Comparison of ENCODE assay signal across 31 cellular contexts in genomic region chr20:34717230-34718095, GRCh38.
"Had no signal": no experiment of that assay in that cellular context is flagged by ENCODE, and none has a peak within 500 bp of the region (broad histone marks: within the 10 kb centered on the region; RNA-seq: fewer than 3 reads in every experiment).

No MANE protein-coding gene starts in this region.

- H3K9me3 Mint-ChIP-seq: activated CD8-positive, alpha-beta T cell treated with anti-CD3 and anti-CD28 coated beads for 36 hours; activated naive CD4-positive, alpha-beta T cell treated with anti-CD3 and anti-CD28 coated beads, Interleukin-2, amount 50 U/mL, for 24 hours; activated naive CD8-positive, alpha-beta T cell treated with anti-CD3 and anti-CD28 coated beads, Interleukin-2, amount 50 U/mL, for 24 hours; activated T-cell treated with anti-CD3 and anti-CD28 coated beads, Interleukin-2, amount 50 U/mL, for 4 hours; activated T-helper 2 cell treated with anti-CD3 and anti-CD28 coated beads, Interferon-gamma antibody, Interleukin-2, Interleukin-4, amounts not matched to agents 10 μg/mL and 5 μg/mL and 100 μg/mL, durations not matched to agents 14 hours and 24 hours and 36 hours; nephron; stimulated activated naive B cell treated with anti-CD40 and anti-IgM and Interleukin-4, amounts not matched to agents 10 μg/mL and 1 μg/mL and 100 μg/mL, for 72 hours; T-helper 2 cell treated with Interferon-gamma antibody and Interleukin-4, amounts not matched to agents 5 μg/mL and 100 μg/mL, for 36 hours had no signal

- H3K4me1 ChIP-seq: body of pancreas, colonic mucosa, suprapubic skin, tibial artery, upper lobe of right lung had no signal

- H3K27ac ChIP-seq: body of pancreas, colonic mucosa, epithelial cell of prostate, esophagus squamous epithelium, left lung, stomach, suprapubic skin, tibial artery, upper lobe of right lung had no signal

- ATAC-seq: activated CD8-positive, alpha-beta T cell treated with anti-CD3 and anti-CD28 coated beads for 36 hours; activated naive CD8-positive, alpha-beta T cell treated with anti-CD3 and anti-CD28 coated beads, Interleukin-2, amount 50 U/mL, for 24 hours; activated T-cell treated with anti-CD3 and anti-CD28 coated beads, Interleukin-2, amount 50 U/mL, for 4 hours; body of pancreas; left lung; mucosa of descending colon; stimulated activated naive B cell treated with anti-CD40 and anti-IgM and Interleukin-4, amounts not matched to agents 10 μg/mL and 1 μg/mL and 100 μg/mL, for 72 hours; upper lobe of right lung had no signal

- H3K4me3 ChIP-seq: body of pancreas, colonic mucosa, esophagus squamous epithelium, left lung, lung, mucosa of descending colon, stomach, suprapubic skin, tibial artery, upper lobe of right lung had no signal

- H3K36me3 ChIP-seq: colonic mucosa had no signal

- H3K27me3 Mint-ChIP-seq: activated CD8-positive, alpha-beta T cell treated with anti-CD3 and anti-CD28 coated beads for 36 hours; activated naive CD4-positive, alpha-beta T cell treated with anti-CD3 and anti-CD28 coated beads, Interleukin-2, amount 50 U/mL, for 24 hours; activated naive CD8-positive, alpha-beta T cell treated with anti-CD3 and anti-CD28 coated beads, Interleukin-2, amount 50 U/mL, for 24 hours; stimulated activated naive B cell treated with anti-CD40 and anti-IgM and Interleukin-4, amounts not matched to agents 10 μg/mL and 1 μg/mL and 100 μg/mL, for 72 hours had no signal

- H3K4me3 Mint-ChIP-seq: activated CD8-positive, alpha-beta T cell treated with anti-CD3 and anti-CD28 coated beads for 36 hours; activated naive CD4-positive, alpha-beta T cell treated with anti-CD3 and anti-CD28 coated beads, Interleukin-2, amount 50 U/mL, for 24 hours; activated naive CD8-positive, alpha-beta T cell treated with anti-CD3 and anti-CD28 coated beads, Interleukin-2, amount 50 U/mL, for 24 hours; activated T-cell treated with anti-CD3 and anti-CD28 coated beads, Interleukin-2, amount 50 U/mL, for 4 hours; nephron; stimulated activated naive B cell treated with anti-CD40 and anti-IgM and Interleukin-4, amounts not matched to agents 10 μg/mL and 1 μg/mL and 100 μg/mL, for 72 hours; T-helper 2 cell treated with Interferon-gamma antibody and Interleukin-4, amounts not matched to agents 5 μg/mL and 100 μg/mL, for 36 hours had no signal

- H3K27me3 ChIP-seq: body of pancreas, colonic mucosa, esophagus squamous epithelium, left lung, stomach, suprapubic skin, tibial artery, upper lobe of right lung had no signal

- H3K27ac Mint-ChIP-seq: activated CD8-positive, alpha-beta T cell treated with anti-CD3 and anti-CD28 coated beads for 36 hours; activated naive CD4-positive, alpha-beta T cell treated with anti-CD3 and anti-CD28 coated beads, Interleukin-2, amount 50 U/mL, for 24 hours; activated naive CD8-positive, alpha-beta T cell treated with anti-CD3 and anti-CD28 coated beads, Interleukin-2, amount 50 U/mL, for 24 hours; activated T-helper 2 cell treated with anti-CD3 and anti-CD28 coated beads, Interferon-gamma antibody, Interleukin-2, Interleukin-4, amounts not matched to agents 10 μg/mL and 5 μg/mL and 100 μg/mL, durations not matched to agents 14 hours and 24 hours and 36 hours; stimulated activated naive B cell treated with anti-CD40 and anti-IgM and Interleukin-4, amounts not matched to agents 10 μg/mL and 1 μg/mL and 100 μg/mL, for 72 hours; T-helper 2 cell treated with Interferon-gamma antibody and Interleukin-4, amounts not matched to agents 5 μg/mL and 100 μg/mL, for 36 hours had no signal

- DNase-seq: activated CD4-positive, alpha-beta T cell treated with anti-CD3 and anti-CD28 coated beads for 48 hours; activated CD8-positive, alpha-beta T cell treated with anti-CD3 and anti-CD28 coated beads for 36 hours; activated naive CD8-positive, alpha-beta T cell treated with anti-CD3 and anti-CD28 coated beads, Interleukin-2, amount 50 U/mL, for 24 hours; activated T-cell treated with anti-CD3 and anti-CD28 coated beads, Interleukin-2, amount 50 U/mL, for 4 hours; aorta; body of pancreas; cerebellar nuclear complex; colonic mucosa; effector CD8-positive, alpha-beta T cell; esophagus squamous epithelium; foreskin melanocyte; kidney glomerular epithelial cell; left lung; mesendoderm; mucosa of descending colon; posterior cingulate gyrus; retina; stimulated activated CD4-positive, alpha-beta T cell treated with anti-CD3 and anti-CD28 coated beads, Interleukin-15, amount 100 ng/mL, for 24 hours; stimulated activated CD4-positive, alpha-beta T cell treated with anti-CD3 and anti-CD28 coated beads, Interleukin-2, amount 100 ng/mL, for 24 hours; stimulated activated naive B cell treated with anti-CD40 and anti-IgM and Interleukin-4, amounts not matched to agents 10 μg/mL and 1 μg/mL and 100 μg/mL, for 72 hours; stomach; T-helper 1 cell; tibial artery; upper lobe of right lung had no signal

- H3K9me3 ChIP-seq: body of pancreas, colonic mucosa, esophagus squamous epithelium, left lung, mucosa of descending colon, stomach, suprapubic skin, tibial artery, upper lobe of right lung had no signal
